8 cellular contexts compared by ENCODE assay signal in the genomic region with DNA sequence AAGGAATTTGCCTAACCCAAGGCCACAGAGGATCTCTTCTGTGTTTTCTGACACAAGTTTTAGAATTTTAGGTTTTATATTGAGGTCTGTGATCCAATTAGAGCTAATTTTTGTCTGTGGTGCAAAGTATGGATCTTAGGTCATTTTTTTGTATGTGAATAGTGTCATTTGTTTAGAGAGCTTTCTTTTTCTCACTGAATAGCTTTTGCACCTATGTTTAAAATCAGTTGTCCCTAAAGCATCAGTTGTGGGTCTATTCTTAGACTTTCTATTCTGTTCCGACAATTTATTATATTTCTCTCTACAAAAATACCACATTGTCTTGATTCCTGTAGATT. TPM values are rescaled to one million over a fixed set of nuclear protein-coding genes. Genes with fewer than 3 reads are reported as not detected.
DNase-seq lines count a peak whose midpoint lies in the region; ATAC-seq and TF ChIP-seq lines count a peak whose summit lies in the region.

No MANE protein-coding gene starts in this region.

- POLR2A ChIA-PET in WTC11 (lab: Charles Lee) = no interaction called here

- H3K27ac Mint-ChIP-seq in HFFc6 = peak overlapping the region; percentile 85
- H3K27ac Mint-ChIP-seq in WTC11 = peak overlapping the region; percentile 93
- peak overlapping the region; percentile 83 to 93 (median 89) for H3K27ac Mint-ChIP-seq in immature natural killer cell

- H3K4me1 Mint-ChIP-seq in HFFc6 (ENCODE audit: low read depth) = peaks cover 22% of the 10 kb centered on the region
- peaks cover 23% of the 10 kb centered on the region for H3K4me1 Mint-ChIP-seq in WTC11
- H3K4me1 Mint-ChIP-seq in immature natural killer cell = peaks cover 27 to 48% of the 10 kb centered on the region in 2 donors

- H3K4me1 ChIP-seq in thyroid gland = peaks cover 4 to 14% of the 10 kb centered on the region in 2 donors

- H3K9me3 ChIP-seq in thyroid gland = no peaks in the 10 kb centered on the region

- CTCF ChIA-PET in WTC11 (lab: Charles Lee) = no interaction called here

- no peak for TF ChIP-seq POLR2A in thyroid gland (IDR thresholded peaks at IDR 0.05)

- no peak for DNase-seq in HFFc6
- DNase-seq in WTC11 (ENCODE audit: low spot score) = no peak
- no peak for DNase-seq in immature natural killer cell
- no peak for DNase-seq in thyroid gland
- DNase-seq in RPMI8226 = no peak
- no peak for DNase-seq in HuH-7.5 (ENCODE audit: low spot score)
- no peak for DNase-seq in NCI-H1105 treated with DMSO at 0.1 percent for 48 hours (lab: John Stamatoyannopoulos, UW)

- ATAC-seq in GM18498 (IDR thresholded peaks at IDR 0.05; ENCODE audit: unreplicated experiment) = peak; percentile 6
- ATAC-seq in WTC11 = no peak

- peak overlapping the region; percentile 85 to 94 (median 92) for H3K27ac ChIP-seq in thyroid gland

- H3K27me3 Mint-ChIP-seq in HFFc6 (ENCODE audit: insufficient read depth) (no peaks in the 10 kb centered on the region; the same call in 1 of the 2 replicates), WTC11 (ENCODE audit: low read depth) (no peaks in the 10 kb centered on the region; the same call in 1 of the 2 replicates), immature natural killer cell (ENCODE audit: low read depth in 3 of 3) (peaks cover 2 to 8% (median 3%) of the 10 kb centered on the region in 3 donors)

- no peaks in the 10 kb centered on the region for H3K27me3 ChIP-seq in thyroid gland

- intact Hi-C loops in thyroid gland (cut with DNase I) = no loop called here

- 0 out of 2 replicates have a peak, but pooled peaks cover 4% of the 10 kb centered on the region for H3K36me3 Mint-ChIP-seq in HFFc6 (ENCODE audit: low read depth)
- H3K36me3 Mint-ChIP-seq in WTC11 = peaks cover 44% of the 10 kb centered on the region
- peaks cover 16 to 18% (median 17%) of the 10 kb centered on the region in 3 donors for H3K36me3 Mint-ChIP-seq in immature natural killer cell

- H3K4me3 ChIP-seq in thyroid gland (replicated peaks in 1 of 3) = peak overlapping the region in 2 of 3 donors; percentile 16 to 57

- TF ChIP-seq CTCF in HFFc6 (IDR thresholded peaks at IDR 0.05) = no peak
- no peak for TF ChIP-seq CTCF in WTC11 (IDR thresholded peaks at IDR 0.05)
- TF ChIP-seq CTCF in thyroid gland (IDR thresholded peaks at IDR 0.05) = no peak

- peaks cover 0 to 9% of the 10 kb centered on the region in 2 donors for H3K36me3 ChIP-seq in thyroid gland

- WGBS in thyroid gland, 2 donors = 29 to 42% methylated on average over 1 of the region's 1 CpG

- H3K4me3 Mint-ChIP-seq in HFFc6 (peak overlapping the region; percentile 94), WTC11 (peak overlapping the region; percentile 86), immature natural killer cell (peak overlapping the region; percentile 91 to 95 (median 93))

- H3K9me3 Mint-ChIP-seq in HFFc6 = no peaks in the 10 kb centered on the region
- H3K9me3 Mint-ChIP-seq in WTC11 = peaks cover 26% of the 10 kb centered on the region
- H3K9me3 Mint-ChIP-seq in immature natural killer cell = no peaks in the 10 kb centered on the region

TF ChIP-seq in WTC11, 78 proteins besides CTCF, POLR2A, EP300 and RAD21:
- TF ChIP-seq OVOL2 (CRISPR knock-in tag; IDR thresholded peaks at IDR 0.05; ENCODE audit: borderline replicate concordance) (no peak), PRRX2 (CRISPR knock-in tag; IDR thresholded peaks at IDR 0.05) (no peak), ATF1 (CRISPR knock-in tag; IDR thresholded peaks at IDR 0.05) (no peak), ESRRA (CRISPR knock-in tag; IDR thresholded peaks at IDR 0.05; ENCODE audit: borderline replicate concordance) (no peak), FOXP1 (CRISPR knock-in tag; IDR thresholded peaks at IDR 0.05; ENCODE audit: borderline replicate concordance) (no peak), NFATC4 (CRISPR knock-in tag; IDR thresholded peaks at IDR 0.05) (no peak), RORB (CRISPR knock-in tag; IDR thresholded peaks at IDR 0.05) (no peak), NR2C2 (CRISPR knock-in tag; IDR thresholded peaks at IDR 0.05) (no peak), EMX1 (CRISPR knock-in tag; IDR thresholded peaks at IDR 0.05) (no peak)
- TF ChIP-seq, protein P1, sequence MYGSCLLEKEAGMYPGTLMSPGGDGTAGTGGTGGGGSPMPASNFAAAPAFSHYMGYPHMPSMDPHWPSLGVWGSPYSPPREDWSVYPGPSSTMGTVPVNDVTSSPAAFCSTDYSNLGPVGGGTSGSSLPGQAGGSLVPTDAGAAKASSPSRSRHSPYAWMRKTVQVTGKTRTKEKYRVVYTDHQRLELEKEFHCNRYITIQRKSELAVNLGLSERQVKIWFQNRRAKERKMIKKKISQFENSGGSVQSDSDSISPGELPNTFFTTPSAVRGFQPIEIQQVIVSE (CRISPR knock-in tag; IDR thresholded peaks at IDR 0.05; ENCODE audit: borderline replicate concordance) = no peak
- TF ChIP-seq, protein P2, sequence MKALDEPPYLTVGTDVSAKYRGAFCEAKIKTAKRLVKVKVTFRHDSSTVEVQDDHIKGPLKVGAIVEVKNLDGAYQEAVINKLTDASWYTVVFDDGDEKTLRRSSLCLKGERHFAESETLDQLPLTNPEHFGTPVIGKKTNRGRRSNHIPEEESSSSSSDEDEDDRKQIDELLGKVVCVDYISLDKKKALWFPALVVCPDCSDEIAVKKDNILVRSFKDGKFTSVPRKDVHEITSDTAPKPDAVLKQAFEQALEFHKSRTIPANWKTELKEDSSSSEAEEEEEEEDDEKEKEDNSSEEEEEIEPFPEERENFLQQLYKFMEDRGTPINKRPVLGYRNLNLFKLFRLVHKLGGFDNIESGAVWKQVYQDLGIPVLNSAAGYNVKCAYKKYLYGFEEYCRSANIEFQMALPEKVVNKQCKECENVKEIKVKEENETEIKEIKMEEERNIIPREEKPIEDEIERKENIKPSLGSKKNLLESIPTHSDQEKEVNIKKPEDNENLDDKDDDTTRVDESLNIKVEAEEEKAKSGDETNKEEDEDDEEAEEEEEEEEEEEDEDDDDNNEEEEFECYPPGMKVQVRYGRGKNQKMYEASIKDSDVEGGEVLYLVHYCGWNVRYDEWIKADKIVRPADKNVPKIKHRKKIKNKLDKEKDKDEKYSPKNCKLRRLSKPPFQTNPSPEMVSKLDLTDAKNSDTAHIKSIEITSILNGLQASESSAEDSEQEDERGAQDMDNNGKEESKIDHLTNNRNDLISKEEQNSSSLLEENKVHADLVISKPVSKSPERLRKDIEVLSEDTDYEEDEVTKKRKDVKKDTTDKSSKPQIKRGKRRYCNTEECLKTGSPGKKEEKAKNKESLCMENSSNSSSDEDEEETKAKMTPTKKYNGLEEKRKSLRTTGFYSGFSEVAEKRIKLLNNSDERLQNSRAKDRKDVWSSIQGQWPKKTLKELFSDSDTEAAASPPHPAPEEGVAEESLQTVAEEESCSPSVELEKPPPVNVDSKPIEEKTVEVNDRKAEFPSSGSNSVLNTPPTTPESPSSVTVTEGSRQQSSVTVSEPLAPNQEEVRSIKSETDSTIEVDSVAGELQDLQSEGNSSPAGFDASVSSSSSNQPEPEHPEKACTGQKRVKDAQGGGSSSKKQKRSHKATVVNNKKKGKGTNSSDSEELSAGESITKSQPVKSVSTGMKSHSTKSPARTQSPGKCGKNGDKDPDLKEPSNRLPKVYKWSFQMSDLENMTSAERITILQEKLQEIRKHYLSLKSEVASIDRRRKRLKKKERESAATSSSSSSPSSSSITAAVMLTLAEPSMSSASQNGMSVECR (CRISPR knock-in tag; IDR thresholded peaks at IDR 0.05; ENCODE audit: borderline replicate concordance) = no peak
- TF ChIP-seq, protein P3, sequence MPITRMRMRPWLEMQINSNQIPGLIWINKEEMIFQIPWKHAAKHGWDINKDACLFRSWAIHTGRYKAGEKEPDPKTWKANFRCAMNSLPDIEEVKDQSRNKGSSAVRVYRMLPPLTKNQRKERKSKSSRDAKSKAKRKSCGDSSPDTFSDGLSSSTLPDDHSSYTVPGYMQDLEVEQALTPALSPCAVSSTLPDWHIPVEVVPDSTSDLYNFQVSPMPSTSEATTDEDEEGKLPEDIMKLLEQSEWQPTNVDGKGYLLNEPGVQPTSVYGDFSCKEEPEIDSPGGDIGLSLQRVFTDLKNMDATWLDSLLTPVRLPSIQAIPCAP (CRISPR knock-in tag; IDR thresholded peaks at IDR 0.05) = no peak
- TF ChIP-seq, protein P4, sequence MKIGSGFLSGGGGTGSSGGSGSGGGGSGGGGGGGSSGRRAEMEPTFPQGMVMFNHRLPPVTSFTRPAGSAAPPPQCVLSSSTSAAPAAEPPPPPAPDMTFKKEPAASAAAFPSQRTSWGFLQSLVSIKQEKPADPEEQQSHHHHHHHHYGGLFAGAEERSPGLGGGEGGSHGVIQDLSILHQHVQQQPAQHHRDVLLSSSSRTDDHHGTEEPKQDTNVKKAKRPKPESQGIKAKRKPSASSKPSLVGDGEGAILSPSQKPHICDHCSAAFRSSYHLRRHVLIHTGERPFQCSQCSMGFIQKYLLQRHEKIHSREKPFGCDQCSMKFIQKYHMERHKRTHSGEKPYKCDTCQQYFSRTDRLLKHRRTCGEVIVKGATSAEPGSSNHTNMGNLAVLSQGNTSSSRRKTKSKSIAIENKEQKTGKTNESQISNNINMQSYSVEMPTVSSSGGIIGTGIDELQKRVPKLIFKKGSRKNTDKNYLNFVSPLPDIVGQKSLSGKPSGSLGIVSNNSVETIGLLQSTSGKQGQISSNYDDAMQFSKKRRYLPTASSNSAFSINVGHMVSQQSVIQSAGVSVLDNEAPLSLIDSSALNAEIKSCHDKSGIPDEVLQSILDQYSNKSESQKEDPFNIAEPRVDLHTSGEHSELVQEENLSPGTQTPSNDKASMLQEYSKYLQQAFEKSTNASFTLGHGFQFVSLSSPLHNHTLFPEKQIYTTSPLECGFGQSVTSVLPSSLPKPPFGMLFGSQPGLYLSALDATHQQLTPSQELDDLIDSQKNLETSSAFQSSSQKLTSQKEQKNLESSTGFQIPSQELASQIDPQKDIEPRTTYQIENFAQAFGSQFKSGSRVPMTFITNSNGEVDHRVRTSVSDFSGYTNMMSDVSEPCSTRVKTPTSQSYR (CRISPR knock-in tag; IDR thresholded peaks at IDR 0.05) = no peak

RNA-seq across cellular contexts. Expression of a gene that starts 0.3 kb away (rescaled TPM):
- 1 to 10 TPM; 4.6 to 5.7 (median 5.0) TPM for total RNA-seq in HFFc6 (2021; fragmentation: NEBNext Ultra II Directional; extraction: Animal tissue kit (Norgen Biotek cat#: 25700))
- 11.2 to 14.9 TPM (median 12.3 TPM) in 3 replicates for total RNA-seq in WTC11 (2021)
- polyA plus RNA-seq in immature natural killer cell = 10 to 100 TPM; 15.3 to 23.7 (median 16.8) TPM
- 10 to 100 TPM; 26.7 to 47.2 (median 35.8) TPM for total RNA-seq in thyroid gland

RNA-seq across cellular contexts. Expression of a gene that starts 41.3 kb away (rescaled TPM):
- total RNA-seq in HFFc6 (2021; fragmentation: NEBNext Ultra II Directional; extraction: Animal tissue kit (Norgen Biotek cat#: 25700)) = 10 to 100 TPM; 17.3 to 25.9 (median 21.7) TPM
- total RNA-seq in WTC11 (2021) (30.9 to 36.7 TPM (median 32.0 TPM) in 3 replicates), thyroid gland (10 to 100 TPM; 22.2 to 25.9 (median 23.7) TPM)
- 10 to 100 TPM; 23.8 to 29.2 (median 26.4) TPM for polyA plus RNA-seq in immature natural killer cell
